19 cellular contexts compared by ENCODE assay signal in genomic region chr11:75812542-75813040, GRCh38. TPM values are rescaled to one million over a fixed set of nuclear protein-coding genes. Genes with fewer than 3 reads are reported as not detected.
DNase-seq lines count a peak whose midpoint lies in the region; ATAC-seq, FAIRE-seq and TF ChIP-seq lines count a peak whose summit lies in the region.
"Had no signal": no experiment of that assay in that cellular context is flagged by ENCODE, and none has a peak within 500 bp of the region (broad histone marks: within the 10 kb centered on the region; RNA-seq: fewer than 3 reads in every experiment).

No MANE protein-coding gene starts in this region.

- peak overlapping the region; percentile 74 for H3K9ac ChIP-seq in HepG2 (ENCODE audit: insufficient read depth, low read depth, low read length)

- TF ChIP-seq EP300 in HepG2 (IDR thresholded peaks at IDR 0.05; ENCODE audit: low read depth in 2 of 2, low read length in 2 of 2) (no peak), HepG2 (CRISPR knock-in tag; IDR thresholded peaks at IDR 0.05; ENCODE audit: borderline replicate concordance) (no peak)

- H3K27ac ChIP-seq in HepG2 (ENCODE audit: extremely low read length, insufficient read depth, low read length): peak overlapping the region; percentile 83
- no peak overlapping the region for H3K27ac ChIP-seq in right lobe of liver
- peak overlapping the region; percentile 86 for H3K27ac ChIP-seq in RWPE2 (ENCODE audit: poor library complexity, severe bottlenecking)

- H3K79me2 ChIP-seq in HepG2 (ENCODE audit: insufficient read depth, low read length): peaks cover 22% of the 10 kb centered on the region

- no peak for TF ChIP-seq RAD21 in HepG2 (CRISPR knock-in tag; IDR thresholded peaks at IDR 0.05)

- peaks cover 8% of the 10 kb centered on the region for H3K4me1 Mint-ChIP-seq in type B pancreatic cell (ENCODE audit: unreplicated experiment)

- DNase-seq in HepG2 (ENCODE audit: low spot score): peak; percentile 84
- no peak for DNase-seq in right lobe of liver
- no peak for DNase-seq in RWPE2 (ENCODE audit: low spot score)
- DNase-seq in iPS DF 19.7 (ENCODE audit: low read depth, low spot score): peak; percentile 54
- no peak for DNase-seq in type B pancreatic cell (ENCODE audit: extremely low spot score, unreplicated experiment)
- DNase-seq in activated gamma-delta T cell treated with Interleukin-2 at 50 U/mL for 16 hours: no peak
- DNase-seq in HK-2 (ENCODE audit: unreplicated experiment): no peak
- DNase-seq: activated CD4-positive, alpha-beta T cell treated with anti-CD3 and anti-CD28 coated beads for 36 hours; activated effector memory CD4-positive, alpha-beta T cell treated with anti-CD3 and anti-CD28 coated beads, Interleukin-2, amount 50 U/mL, for 16 hours; central memory CD4-positive, alpha-beta T cell; effector memory CD8-positive, alpha-beta T cell; NCI-H2171 treated with DMSO at 0.1 percent for 48 hours; NCI-H774; T-helper 9 cell had no signal

- H3K27ac Mint-ChIP-seq in type B pancreatic cell: peak overlapping the region; percentile 95
- H3K27ac Mint-ChIP-seq: effector memory CD8-positive, alpha-beta T cell had no signal

- H2AFZ ChIP-seq in HepG2 (ENCODE audit: low read length): peak overlapping the region; percentile 1

- 0% methylated on average over 2 of the region's 2 CpGs for WGBS in HepG2 (ENCODE audit: low lambda C conversion rate)
- 71% methylated on average over 2 of the region's 2 CpGs for WGBS in right lobe of liver (ENCODE audit: insufficient coverage, low coverage, low lambda C conversion rate, missing lambda C conversion rate)

- TF ChIP-seq POLR2A in HepG2 (IDR thresholded peaks at IDR 0.05; ENCODE audit: insufficient read depth in 1 of 2, low read depth in 2 of 2, low read length in 2 of 2) (peak; percentile 13 to 26; a peak in 1 of 4 replicates), right lobe of liver (IDR thresholded peaks at IDR 0.05) (no peak)

- intact Hi-C loops in HepG2 (cut with micrococcal nuclease; ENCODE audit: unreplicated experiment) (loop anchor here (10.0 kb wide), 1 partner anchor 972 kb away; the partner anchor contains the start of gene TSKU), right lobe of liver (cut with DNase I) (no loop called here)

- H3K4me3 Mint-ChIP-seq in type B pancreatic cell: no peak overlapping the region
- H3K4me3 Mint-ChIP-seq: activated CD4-positive, alpha-beta T cell treated with anti-CD3 and anti-CD28 coated beads for 36 hours; CD14-positive monocyte; effector memory CD8-positive, alpha-beta T cell had no signal

- H3K4me1 ChIP-seq in HepG2 (ENCODE audit: insufficient read depth, low read length) (peaks cover 58% of the 10 kb centered on the region), right lobe of liver (peaks cover 0 to 22% (median 0%) of the 10 kb centered on the region in 4 donors), RWPE2 (ENCODE audit: insufficient read depth, poor library complexity, severe bottlenecking) (peaks cover 31% of the 10 kb centered on the region)

- no TSS peak for BruUV-seq in HepG2 (replicated peaks; lab: Mats Ljungman, UMichigan)

- ATAC-seq in HepG2 (peak; percentile 55), right lobe of liver (no peak), RWPE2 (ENCODE audit: low read depth) (no peak), HG02938 (IDR thresholded peaks at IDR 0.05; ENCODE audit: unreplicated experiment) (no peak)
- ATAC-seq: activated CD4-positive, alpha-beta T cell treated with anti-CD3 and anti-CD28 coated beads for 36 hours; effector memory CD8-positive, alpha-beta T cell; sciatic nerve had no signal

- in situ Hi-C loops in HepG2 (cut with HindIII; ENCODE audit: extremely low pct_ligation_motif_present, low pct_unique_long_range_greater_than_20kb): loop anchor here (5.0 kb wide), 1 partner anchor 55 kb away; no protein-coding TSS in a partner anchor

- H3K27me3 ChIP-seq in HepG2 (ENCODE audit: control insufficient read depth in 1 of 2, insufficient read depth in 2 of 2, low read length in 2 of 2) (no peaks in the 10 kb centered on the region; a peak in 1 of 5 replicates), right lobe of liver (no peaks in the 10 kb centered on the region), RWPE2 (ENCODE audit: insufficient read depth, poor library complexity, severe bottlenecking) (no peaks in the 10 kb centered on the region)

- no peaks in the 10 kb centered on the region for H3K9me3 Mint-ChIP-seq in type B pancreatic cell
- H3K9me3 Mint-ChIP-seq: effector memory CD8-positive, alpha-beta T cell had no signal

- peak overlapping the region; percentile 100 for H3K4me2 ChIP-seq in HepG2 (ENCODE audit: low read depth, low read length)

- H3K9me3 ChIP-seq in HepG2 (ENCODE audit: low read length) (no peaks in the 10 kb centered on the region), right lobe of liver (no peaks in the 10 kb centered on the region), RWPE2 (ENCODE audit: severe bottlenecking) (no peaks in the 10 kb centered on the region)
- H3K9me3 ChIP-seq: HAP-1 had no signal

- POLR2A ChIA-PET in HepG2 (lab: Yijun Ruan, JAX): interaction anchor here (1.4 to 3.7 kb wide), 2 partner anchors 10 to 30 kb away, joined by 5 to 23 read pairs; no protein-coding TSS in a partner anchor

- H3K36me3 ChIP-seq in HepG2 (replicated peaks in 1 of 2; ENCODE audit: control insufficient read depth in 1 of 2, insufficient read depth in 2 of 2, low read length in 2 of 2): no peaks in the 10 kb centered on the region
- H3K36me3 ChIP-seq in right lobe of liver: no peaks in the 10 kb centered on the region
- H3K36me3 ChIP-seq in RWPE2 (ENCODE audit: low read depth): no peaks in the 10 kb centered on the region
- H3K36me3 ChIP-seq: HAP-1 had no signal

- CTCF ChIA-PET in HepG2 (lab: Yijun Ruan, JAX; ENCODE audit: low intra/inter-chr PET ratio, low total read pairs): no interaction called here

- TF ChIP-seq CTCF in HepG2 (CRISPR knock-in tag; IDR thresholded peaks at IDR 0.05): no peak
- no peak for TF ChIP-seq CTCF in right lobe of liver (IDR thresholded peaks at IDR 0.05)
- no peak for TF ChIP-seq CTCF in RWPE2 (IDR thresholded peaks at IDR 0.05; ENCODE audit: poor library complexity, severe bottlenecking)
- TF ChIP-seq CTCF in type B pancreatic cell (conservative IDR thresholded peaks at IDR 0.05): no peak

- peak; percentile 72 for FAIRE-seq in HepG2 (lab: Jason Lieb, UNC)
- FAIRE-seq: urothelium cell line had no signal

- peak overlapping the region in 1 of 3 experiments; percentile 18; a peak in 1 of 6 replicates for H3K4me3 ChIP-seq in HepG2 (replicated peaks in 1 of 3; ENCODE audit: insufficient read depth in 1 of 3, low read depth in 2 of 3, low read length in 3 of 3)
- H3K4me3 ChIP-seq in right lobe of liver: no peak overlapping the region
- H3K4me3 ChIP-seq in RWPE2 (ENCODE audit: severe bottlenecking): no peak overlapping the region
- H3K4me3 ChIP-seq: HAP-1 had no signal

- H4K20me1 ChIP-seq in HepG2 (ENCODE audit: insufficient read depth, low read length): no peaks in the 10 kb centered on the region

- no peaks in the 10 kb centered on the region for H3K36me3 Mint-ChIP-seq in type B pancreatic cell
- H3K36me3 Mint-ChIP-seq: CD14-positive monocyte had no signal

- H3K27me3 Mint-ChIP-seq in type B pancreatic cell: no peaks in the 10 kb centered on the region
- H3K27me3 Mint-ChIP-seq: activated CD4-positive, alpha-beta T cell treated with anti-CD3 and anti-CD28 coated beads for 36 hours had no signal

RNA-seq across cellular contexts. Expression of gene UVRAG, which starts 2.4 kb away (rescaled TPM):
- 17.2 and 17.3 TPM in 2 replicates for total RNA-seq in HepG2 (2016; rRNA removed; fragmentation: Illumina TruSeq; extraction: Trizol)
- total RNA-seq in HepG2 (2016; cell fraction: cytosol; rRNA removed; fragmentation: Illumina TruSeq; extraction: Trizol; ENCODE audit: low read depth): 6.1 and 9.8 TPM in 2 replicates
- 15.0 and 18.0 TPM in 2 replicates for total RNA-seq in HepG2 (2016; cell fraction: insoluble cytoplasmic fraction; rRNA removed; fragmentation: Illumina TruSeq; extraction: Trizol)
- 11.6 and 11.7 TPM in 2 replicates for total RNA-seq in HepG2 (2016; cell fraction: membrane; rRNA removed; fragmentation: Illumina TruSeq; extraction: Trizol)
- 43.2 and 46.0 TPM in 2 replicates for total RNA-seq in HepG2 (2016; cell fraction: nucleus; rRNA removed; fragmentation: Illumina TruSeq; extraction: Trizol)
- 8.9 and 9.7 TPM in 2 replicates for polyA plus RNA-seq in HepG2 (2011; rRNA removed)
- polyA plus RNA-seq in HepG2 (2011; cell fraction: cytosol; rRNA removed): 5.6 and 7.4 TPM in 2 replicates
- 8.4 TPM in 2 replicates for polyA plus RNA-seq in HepG2 (2011; cell fraction: nucleus; rRNA removed)
- polyA plus RNA-seq in HepG2 (2012): 8.4 and 11.9 TPM in 2 replicates
- polyA plus RNA-seq in HepG2 (2016; cell fraction: cytosol; fragmentation: Illumina TruSeq; extraction: Trizol; ENCODE audit: low read depth): 1.5 and 1.6 TPM in 2 replicates
- polyA plus RNA-seq in HepG2 (2016; cell fraction: insoluble cytoplasmic fraction; fragmentation: Illumina TruSeq; extraction: Trizol; ENCODE audit: low read depth): 10.9 and 14.5 TPM in 2 replicates
- polyA plus RNA-seq in HepG2 (2016; cell fraction: membrane; fragmentation: Illumina TruSeq; extraction: Trizol; ENCODE audit: low read depth): 5.0 and 5.5 TPM in 2 replicates
- 20.6 and 22.8 TPM in 2 replicates for polyA plus RNA-seq in HepG2 (2016; cell fraction: nucleus; fragmentation: Illumina TruSeq; extraction: Trizol; ENCODE audit: insufficient read depth, low read depth)
- 10.9 and 19.7 TPM in 2 replicates for polyA minus RNA-seq in HepG2 (2011; rRNA and poly(A)+ RNA removed; ENCODE audit: low replicate concordance)
- 5.9 and 6.2 TPM in 2 replicates for polyA minus RNA-seq in HepG2 (2011; cell fraction: cytosol; rRNA and poly(A)+ RNA removed)
- 77.1 and 79.4 TPM in 2 replicates for polyA minus RNA-seq in HepG2 (2011; cell fraction: nucleus; rRNA and poly(A)+ RNA removed)
- total RNA-seq in right lobe of liver: 10 to 100 TPM in 3 of 6 experiments, 1 to 10 TPM in 3; 8.8 to 12.6 (median 10.3) TPM
- total RNA-seq in type B pancreatic cell (ENCODE audit: low replicate concordance): 20.7 and 29.5 TPM in 2 replicates

RNA-seq across cellular contexts. Expression of gene DGAT2, which starts 44.0 kb away (rescaled TPM):
- total RNA-seq in HepG2 (2016; rRNA removed; fragmentation: Illumina TruSeq; extraction: Trizol) (39.4 and 65.6 TPM in 2 replicates), right lobe of liver (100 to 1,000 TPM in 5 of 6 experiments, 10 to 100 TPM in 1; 33.1 to 166 (median 124) TPM), type B pancreatic cell (ENCODE audit: low replicate concordance) (5.9 and 11.2 TPM in 2 replicates)
- 13.6 and 17.8 TPM in 2 replicates for total RNA-seq in HepG2 (2016; cell fraction: cytosol; rRNA removed; fragmentation: Illumina TruSeq; extraction: Trizol; ENCODE audit: low read depth)
- 37.7 and 67.0 TPM in 2 replicates for total RNA-seq in HepG2 (2016; cell fraction: insoluble cytoplasmic fraction; rRNA removed; fragmentation: Illumina TruSeq; extraction: Trizol)
- total RNA-seq in HepG2 (2016; cell fraction: membrane; rRNA removed; fragmentation: Illumina TruSeq; extraction: Trizol): 33.7 and 43.0 TPM in 2 replicates
- 51.0 and 57.6 TPM in 2 replicates for total RNA-seq in HepG2 (2016; cell fraction: nucleus; rRNA removed; fragmentation: Illumina TruSeq; extraction: Trizol)
- polyA plus RNA-seq in HepG2 (2011; rRNA removed): 39.0 and 47.6 TPM in 2 replicates
- polyA plus RNA-seq in HepG2 (2011; cell fraction: cytosol; rRNA removed): 38.9 and 41.0 TPM in 2 replicates
- 13.1 and 13.7 TPM in 2 replicates for polyA plus RNA-seq in HepG2 (2011; cell fraction: nucleus; rRNA removed)
- polyA plus RNA-seq in HepG2 (2012): 15.7 and 19.7 TPM in 2 replicates
- 13.9 and 19.4 TPM in 2 replicates for polyA plus RNA-seq in HepG2 (2016; cell fraction: cytosol; fragmentation: Illumina TruSeq; extraction: Trizol; ENCODE audit: low read depth)
- polyA plus RNA-seq in HepG2 (2016; cell fraction: insoluble cytoplasmic fraction; fragmentation: Illumina TruSeq; extraction: Trizol; ENCODE audit: low read depth): 39.1 and 40.5 TPM in 2 replicates
- polyA plus RNA-seq in HepG2 (2016; cell fraction: membrane; fragmentation: Illumina TruSeq; extraction: Trizol; ENCODE audit: low read depth): 26.5 and 38.6 TPM in 2 replicates
- 85.2 and 85.5 TPM in 2 replicates for polyA plus RNA-seq in HepG2 (2016; cell fraction: nucleus; fragmentation: Illumina TruSeq; extraction: Trizol; ENCODE audit: insufficient read depth, low read depth)
- polyA minus RNA-seq in HepG2 (2011; rRNA and poly(A)+ RNA removed; ENCODE audit: low replicate concordance): 9.8 and 63.2 TPM in 2 replicates
- 11.2 and 11.5 TPM in 2 replicates for polyA minus RNA-seq in HepG2 (2011; cell fraction: cytosol; rRNA and poly(A)+ RNA removed)
- polyA minus RNA-seq in HepG2 (2011; cell fraction: nucleus; rRNA and poly(A)+ RNA removed): 9.3 and 9.8 TPM in 2 replicates

Comparison
In these comparisons a context has a peak if more than half of its experiments do, and no peak if none do; other contexts are left out.
1. DNase-seq: peak in HepG2 (single experiment) and iPS DF 19.7 (single experiment); none in right lobe of liver (0 of 3), RWPE2 (single experiment), type B pancreatic cell (single experiment), activated gamma-delta T cell treated with Interleukin-2 at 50 U/mL for 16 hours (single experiment) and HK-2 (single experiment).
2. H3K27ac ChIP-seq: peak in HepG2 (single experiment) and RWPE2 (single experiment); none in right lobe of liver (0 of 3).